ENCODE assay signal across 23 cellular contexts in genomic region chr1:2832506-2833453, GRCh38. TPM values are rescaled to one million over a fixed set of nuclear protein-coding genes. Genes with fewer than 3 reads are reported as not detected.
DNase-seq lines count a peak whose midpoint lies in the region; ATAC-seq, FAIRE-seq and TF ChIP-seq lines count a peak whose summit lies in the region.
"Had no signal": no experiment of that assay in that cellular context is flagged by ENCODE, and none has a peak within 500 bp of the region (broad histone marks: within the 10 kb centered on the region; RNA-seq: fewer than 3 reads in every experiment).

No MANE protein-coding gene starts in this region.

- no peak for TF ChIP-seq CTCF in K562 (IDR thresholded peaks at IDR 0.05 in 2 of 3, conservative IDR thresholded peaks at IDR 0.05 in 1 of 3; ENCODE audit: insufficient read depth in 2 of 3, low read depth in 1 of 3, low read length in 3 of 3)
- TF ChIP-seq CTCF in lower lobe of right lung (IDR thresholded peaks at IDR 0.05), result no peak

- H3K36me3 Mint-ChIP-seq in activated CD4-positive, alpha-beta T cell treated with anti-CD3 and anti-CD28 coated beads for 36 hours (ENCODE audit: low read depth), result no peaks in the 10 kb centered on the region

- no peak overlapping the region for H3K4me3 Mint-ChIP-seq in activated CD4-positive, alpha-beta T cell treated with anti-CD3 and anti-CD28 coated beads for 36 hours
- H3K4me3 Mint-ChIP-seq: B cell; CD4-positive, alpha-beta T cell; HFFc6 had no signal

- H4K20me1 ChIP-seq in K562 (replicated peaks; ENCODE audit: control insufficient read depth, insufficient read depth, low read length), result no peaks in the 10 kb centered on the region

- no peaks in the 10 kb centered on the region for H3K36me3 ChIP-seq in K562 (ENCODE audit: control insufficient read depth, insufficient read depth, low read length)
- H3K36me3 ChIP-seq in lower lobe of right lung, result no peaks in the 10 kb centered on the region

- no peak for TF ChIP-seq EP300 in K562 (IDR thresholded peaks at IDR 0.05; ENCODE audit: low read length)

- POLR2A ChIA-PET in K562 (lab: Yijun Ruan, JAX), result no interaction called here
- POLR2A ChIA-PET in activated CD4-positive, alpha-beta T cell treated with anti-CD3 and anti-CD28 coated beads for 36 hours (lab: Charles Lee), result no interaction called here

- DNase-seq in Right ventricle myocardium superior, result peak; percentile 39
- no peak for DNase-seq in cardiac septum (ENCODE audit: low spot score)
- no peak for DNase-seq in K562 (ENCODE audit: extremely low read depth in 1 of 4, low spot score in 3 of 4)
- peak; percentile 31 for DNase-seq in lower lobe of right lung
- no peak for DNase-seq in SHP77 treated with DMSO at 0.1 percent for 48 hours (lab: John Stamatoyannopoulos, UW)
- DNase-seq in NCI-H2227 (lab: John Stamatoyannopoulos, UW; ENCODE audit: unreplicated experiment), result no peak
- no peak for DNase-seq in activated CD4-positive, alpha-beta T cell treated with anti-CD3 and anti-CD28 coated beads for 36 hours
- no peak for DNase-seq in NCI-H187 (lab: John Stamatoyannopoulos, UW)
- DNase-seq: 8988T, Caco-2, GDM1, GOT3, H7, HFFc6 had no signal

- in situ Hi-C loops in K562 (cut with MboI), result no loop called here

- H3K4me3 ChIP-seq in K562 (no peak overlapping the region), lower lobe of right lung (no peak overlapping the region)

- H3K9me3 ChIP-seq in K562 (replicated peaks; ENCODE audit: control insufficient read depth, insufficient read depth, low read depth, low read length) (no peaks in the 10 kb centered on the region), lower lobe of right lung (no peaks in the 10 kb centered on the region)
- H3K9me3 ChIP-seq: Caco-2 had no signal

- H3K4me2 ChIP-seq in K562 (ENCODE audit: insufficient read depth, low read length), result no peak overlapping the region

- H3K4me1 ChIP-seq in K562 (replicated peaks in 1 of 2; ENCODE audit: control insufficient read depth in 2 of 2, insufficient read depth in 2 of 2, low read length in 2 of 2), result no peaks in the 10 kb centered on the region
- no peaks in the 10 kb centered on the region for H3K4me1 ChIP-seq in lower lobe of right lung
- H3K4me1 ChIP-seq: Caco-2 had no signal

- ATAC-seq in Right ventricle myocardium superior (ENCODE audit: poor library complexity), result no peak
- peak; percentile 43; the same call in 2 of the 3 replicates for ATAC-seq in K562
- no peak for ATAC-seq in lower lobe of right lung
- ATAC-seq in activated CD4-positive, alpha-beta T cell treated with anti-CD3 and anti-CD28 coated beads for 36 hours, result no peak
- ATAC-seq: HCT116 had no signal

- no peak for TF ChIP-seq POLR2A in K562 (conservative IDR thresholded peaks at IDR 0.05)

- H3K27me3 ChIP-seq in K562 (ENCODE audit: control insufficient read depth in 2 of 2, insufficient read depth in 2 of 2, low read length in 2 of 2) (peaks cover 5 to 28% of the 10 kb centered on the region in 2 experiments; a peak in 4 of 5 replicates), lower lobe of right lung (ENCODE audit: low read depth) (no peaks in the 10 kb centered on the region)

- no peak for TF ChIP-seq RAD21 in K562 (CRISPR knock-in tag; conservative IDR thresholded peaks at IDR 0.05 in 1 of 2, IDR thresholded peaks at IDR 0.05 in 1 of 2)

- no peak overlapping the region for H2AFZ ChIP-seq in K562 (ENCODE audit: low read depth, low read length)

- H3K79me2 ChIP-seq in K562 (ENCODE audit: control insufficient read depth, insufficient read depth, low read length), result no peaks in the 10 kb centered on the region

- no peak overlapping the region for H3K27ac ChIP-seq in K562 (ENCODE audit: extremely low read depth, low read depth, low read length)
- H3K27ac ChIP-seq in lower lobe of right lung, result no peak overlapping the region
- H3K27ac ChIP-seq: C4-2B, HL-60 had no signal

- intact Hi-C loops in Right ventricle myocardium superior (cut with DNase I) (no loop called here), cardiac septum (cut with DNase I) (no loop called here), K562 (cut with micrococcal nuclease) (no loop called here), lower lobe of right lung (cut with DNase I) (no loop called here)
- intact Hi-C loops in activated CD4-positive, alpha-beta T cell treated with anti-CD3 and anti-CD28 coated beads for 36 hours (cut with DNase I, micrococcal nuclease), result no loop called here

- H3K4me1 Mint-ChIP-seq in activated CD4-positive, alpha-beta T cell treated with anti-CD3 and anti-CD28 coated beads for 36 hours, result no peaks in the 10 kb centered on the region
- H3K4me1 Mint-ChIP-seq: B cell had no signal

- CTCF ChIA-PET in K562 (lab: Yijun Ruan, JAX; ENCODE audit: low intra/inter-chr PET ratio), result no interaction called here
- CTCF ChIA-PET in activated CD4-positive, alpha-beta T cell treated with anti-CD3 and anti-CD28 coated beads for 36 hours (lab: Charles Lee), result interaction anchor here (0.6 kb wide), 1 partner anchor 14 kb away, joined by 4 read pairs; no protein-coding TSS in a partner anchor

- H3K9me3 Mint-ChIP-seq in activated CD4-positive, alpha-beta T cell treated with anti-CD3 and anti-CD28 coated beads for 36 hours (ENCODE audit: low read depth), result no peaks in the 10 kb centered on the region
- H3K9me3 Mint-ChIP-seq: CD4-positive, alpha-beta T cell had no signal

- H3K27me3 Mint-ChIP-seq in activated CD4-positive, alpha-beta T cell treated with anti-CD3 and anti-CD28 coated beads for 36 hours, result no peaks in the 10 kb centered on the region
- H3K27me3 Mint-ChIP-seq: B cell; CD4-positive, alpha-beta T cell had no signal

- no peak overlapping the region for H3K27ac Mint-ChIP-seq in activated CD4-positive, alpha-beta T cell treated with anti-CD3 and anti-CD28 coated beads for 36 hours
- H3K27ac Mint-ChIP-seq: B cell, HFFc6 had no signal

- no peak for FAIRE-seq in K562 (lab: Jason Lieb, UNC)
- FAIRE-seq: D721Med, GM12892, GM18507 had no signal

- H3K9ac ChIP-seq in K562 (ENCODE audit: insufficient read depth in 1 of 2, low read depth in 2 of 2, low read length in 2 of 2), result no peak overlapping the region

- BruUV-seq in K562 (replicated peaks; lab: Mats Ljungman, UMichigan), result no TSS peak

- 3% methylated on average over 28 of the region's 28 CpGs for WGBS in K562 (ENCODE audit: insufficient coverage, low coverage, missing lambda C conversion rate)

- no peaks in the 10 kb centered on the region for H3K9me1 ChIP-seq in K562 (ENCODE audit: control insufficient read depth, insufficient read depth, low read length)

TF ChIP-seq in K562, 482 proteins besides CTCF, POLR2A, EP300 and RAD21:
- TF ChIP-seq, protein P1, sequence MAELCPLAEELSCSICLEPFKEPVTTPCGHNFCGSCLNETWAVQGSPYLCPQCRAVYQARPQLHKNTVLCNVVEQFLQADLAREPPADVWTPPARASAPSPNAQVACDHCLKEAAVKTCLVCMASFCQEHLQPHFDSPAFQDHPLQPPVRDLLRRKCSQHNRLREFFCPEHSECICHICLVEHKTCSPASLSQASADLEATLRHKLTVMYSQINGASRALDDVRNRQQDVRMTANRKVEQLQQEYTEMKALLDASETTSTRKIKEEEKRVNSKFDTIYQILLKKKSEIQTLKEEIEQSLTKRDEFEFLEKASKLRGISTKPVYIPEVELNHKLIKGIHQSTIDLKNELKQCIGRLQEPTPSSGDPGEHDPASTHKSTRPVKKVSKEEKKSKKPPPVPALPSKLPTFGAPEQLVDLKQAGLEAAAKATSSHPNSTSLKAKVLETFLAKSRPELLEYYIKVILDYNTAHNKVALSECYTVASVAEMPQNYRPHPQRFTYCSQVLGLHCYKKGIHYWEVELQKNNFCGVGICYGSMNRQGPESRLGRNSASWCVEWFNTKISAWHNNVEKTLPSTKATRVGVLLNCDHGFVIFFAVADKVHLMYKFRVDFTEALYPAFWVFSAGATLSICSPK (IDR thresholded peaks at IDR 0.05; ENCODE audit: borderline replicate concordance), result no peak
- no peak for TF ChIP-seq ZNF140 (CRISPR knock-in tag; IDR thresholded peaks at IDR 0.05)
- TF ChIP-seq ZNF143 (CRISPR knock-in tag; IDR thresholded peaks at IDR 0.05), result no peak
- TF ChIP-seq ARNT (IDR thresholded peaks at IDR 0.05), result no peak
- TF ChIP-seq GABPA (tag; conservative IDR thresholded peaks at IDR 0.05; ENCODE audit: low read depth), result no peak
- no peak for TF ChIP-seq ATF1 (CRISPR knock-in tag; IDR thresholded peaks at IDR 0.05)
- no peak for TF ChIP-seq ATF1 (tag; IDR thresholded peaks at IDR 0.05)
- TF ChIP-seq ZNF212 (CRISPR knock-in tag; IDR thresholded peaks at IDR 0.05), result no peak
- no peak for TF ChIP-seq CBFA2T3 (IDR thresholded peaks at IDR 0.05)
- TF ChIP-seq ZKSCAN8 (CRISPR knock-in tag; IDR thresholded peaks at IDR 0.05), result no peak
- no peak for TF ChIP-seq MED1 (CRISPR knock-in tag; IDR thresholded peaks at IDR 0.05; ENCODE audit: borderline replicate concordance)
- no peak for TF ChIP-seq ARHGAP35 (IDR thresholded peaks at IDR 0.05; ENCODE audit: partially characterized antibody)
- no peak for TF ChIP-seq SOX6 (IDR thresholded peaks at IDR 0.05)
TF ChIP-seq in K562: peak in this region for 0.

RNA-seq across cellular contexts. Expression of gene TTC34, which starts 31.3 kb away (rescaled TPM):
- total RNA-seq in Right ventricle myocardium superior (0.56 TPM), cardiac septum (0.35 TPM), K562 (2014; rRNA removed) (0.05 and 0.08 TPM in 2 replicates), K562 (2014; rRNA removed; fragmentation: Illumina TruSeq; extraction: Trizol) (0.03 and 0.04 TPM in 2 replicates), K562 (2015; rRNA removed; fragmentation: Illumina TruSeq; extraction: Trizol) (0.07 and 0.08 TPM in 2 replicates), K562 (2021) (0.31 and 0.38 TPM in 2 replicates), lower lobe of right lung (2.6 TPM)
- total RNA-seq in K562 (2011; cell fraction: chromatin; rRNA removed; ENCODE audit: low replicate concordance), result 0.42 and 1.5 TPM in 2 replicates
- 1.8 and 2.0 TPM in 2 replicates for total RNA-seq in K562 (2011; cell fraction: nucleolus; rRNA removed)
- total RNA-seq in K562 (2011; cell fraction: nucleoplasm; rRNA removed), result 1.3 and 1.5 TPM in 2 replicates
- polyA plus RNA-seq in K562 (2011; rRNA removed) (0.04 and 0.08 TPM in 2 replicates), K562 (2014; fragmentation: Illumina TruSeq; extraction: Trizol) (0.03 TPM in 2 replicates), K562 (2014; fragmentation: Nextera tagmentation; extraction: Ambion mirVana) (not detected), K562 (2014; rRNA removed) (0.09 and 0.28 TPM in 2 replicates)
- not detected in 2 replicates for polyA plus RNA-seq in K562 (2011; cell fraction: cytosol; rRNA removed)
- polyA plus RNA-seq in K562 (2011; cell fraction: nucleus; rRNA removed), result 0.69 and 0.88 TPM in 2 replicates
- polyA plus RNA-seq in K562 (2012), result 0.08 and 0.24 TPM in 2 replicates
- polyA minus RNA-seq in K562 (2011; rRNA and poly(A)+ RNA removed), result 0.14 and 0.18 TPM in 2 replicates
- 0.19 TPM in 1 of 2 replicates, not detected in the other for polyA minus RNA-seq in K562 (2011; cell fraction: cytosol; rRNA and poly(A)+ RNA removed)
- 1.3 and 1.9 TPM in 2 replicates for polyA minus RNA-seq in K562 (2011; cell fraction: nucleus; rRNA and poly(A)+ RNA removed)
- 1 to 10 TPM; 1.3 TPM for total RNA-seq in activated CD4-positive, alpha-beta T cell treated with anti-CD3 and anti-CD28 coated beads for 36 hours
- total RNA-seq: Daoy had no signal

Comparison
In these comparisons a context has a peak if more than half of its experiments do, and no peak if none do; other contexts are left out.
1. DNase-seq: peak in Right ventricle myocardium superior (single experiment) and lower lobe of right lung (single experiment); none in cardiac septum (single experiment), K562 (0 of 4), SHP77 treated with DMSO at 0.1 percent for 48 hours (single experiment), NCI-H2227 (single experiment), activated CD4-positive, alpha-beta T cell treated with anti-CD3 and anti-CD28 coated beads for 36 hours (single experiment) and NCI-H187 (0 of 2).